Comparison of ENCODE assay signal across 18 cellular contexts in the genomic region with DNA sequence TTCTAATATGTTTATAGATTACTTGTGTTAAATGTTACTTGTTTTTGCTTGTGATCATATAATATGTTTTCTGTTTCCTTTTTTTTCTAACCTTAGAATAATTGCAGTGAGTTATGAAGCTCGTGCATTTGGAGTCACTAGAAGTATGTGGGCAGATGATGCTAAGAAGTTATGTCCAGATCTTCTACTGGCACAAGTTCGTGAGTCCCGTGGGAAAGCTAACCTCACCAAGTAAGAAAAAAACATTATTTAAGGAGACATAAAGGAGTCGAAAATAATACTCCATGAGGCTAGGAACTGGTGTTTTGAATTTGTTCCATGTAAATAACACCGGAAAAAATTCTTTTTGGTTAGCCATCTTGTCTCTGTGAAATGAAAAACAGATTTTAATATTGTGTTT. TPM values are rescaled to one million over a fixed set of nuclear protein-coding genes. Genes with fewer than 3 reads are reported as not detected.
DNase-seq lines count a peak whose midpoint lies in the region; ATAC-seq and TF ChIP-seq lines count a peak whose summit lies in the region.
"Had no signal": no experiment of that assay in that cellular context is flagged by ENCODE, and none has a peak within 500 bp of the region (broad histone marks: within the 10 kb centered on the region; RNA-seq: fewer than 3 reads in every experiment).

No MANE protein-coding gene starts in this region.

- H3K36me3 ChIP-seq in adipocyte (ENCODE audit: control insufficient read depth, insufficient read depth, low read length, severe bottlenecking) (peaks cover 43% of the 10 kb centered on the region), osteoblast (ENCODE audit: insufficient read depth, low read length) (peaks cover 51% of the 10 kb centered on the region), PC-9 (ENCODE audit: low read depth) (peaks cover 7% of the 10 kb centered on the region)

- H3K4me2 ChIP-seq in osteoblast (ENCODE audit: insufficient read depth, low read length): peak overlapping the region; percentile 1
- no peak overlapping the region for H3K4me2 ChIP-seq in PC-9
- H3K4me2 ChIP-seq: BLaER1 had no signal

- peak overlapping the region; percentile 73 for H3K27ac ChIP-seq in osteoblast (ENCODE audit: low read depth, low read length)
- no peak overlapping the region for H3K27ac ChIP-seq in PC-9
- H3K27ac ChIP-seq: BLaER1 had no signal

- TF ChIP-seq CTCF in osteoblast (IDR thresholded peaks at IDR 0.05; ENCODE audit: extremely low read depth, low read depth, low read length) (no peak), PC-9 (conservative IDR thresholded peaks at IDR 0.05) (no peak)

- BruUV-seq in PC-9 (replicated peaks; lab: Mats Ljungman, UMichigan): no TSS peak

- no peak for ATAC-seq in activated naive CD8-positive, alpha-beta T cell treated with anti-CD3 and anti-CD28 coated beads, Interleukin-2, amount 10 ng/mL, durations not matched to agents 7 days and 5 days (ENCODE audit: low read depth)

- H3F3A ChIP-seq in PC-9 (ENCODE audit: insufficient read depth, low read depth): no peaks in the 10 kb centered on the region

- H3K27ac Mint-ChIP-seq in activated naive CD8-positive, alpha-beta T cell treated with anti-CD3 and anti-CD28 coated beads, Interleukin-2, amount 10 ng/mL, durations not matched to agents 7 days and 5 days: peak overlapping the region; percentile 11
- H3K27ac Mint-ChIP-seq in activated naive CD8-positive, alpha-beta T cell treated with anti-CD3 and anti-CD28 coated beads for 36 hours: no peak overlapping the region
- H3K27ac Mint-ChIP-seq: H9 had no signal

- H3K9ac ChIP-seq in adipocyte (ENCODE audit: low read length): peak overlapping the region; percentile 42
- H3K9ac ChIP-seq: BLaER1 had no signal

- H3K4me3 ChIP-seq in adipocyte (ENCODE audit: low read length) (no peak overlapping the region), osteoblast (ENCODE audit: insufficient read depth, low read length) (no peak overlapping the region), PC-9 (no peak overlapping the region)
- H3K4me3 ChIP-seq: BLaER1 had no signal

- POLR2A ChIA-PET in activated naive CD8-positive, alpha-beta T cell treated with anti-CD3 and anti-CD28 coated beads, Interleukin-2, amount 10 ng/mL, durations not matched to agents 7 days and 5 days (lab: Charles Lee): interaction anchor here (0.9 to 1.1 kb wide), 2 partner anchors 10 to 47 kb away, joined by 3 read pairs; a partner anchor contains a TSS
- POLR2A ChIA-PET in PC-9 (lab: Charles Lee; ENCODE audit: unreplicated experiment): no interaction called here

- no peak for DNase-seq in activated naive CD8-positive, alpha-beta T cell treated with anti-CD3 and anti-CD28 coated beads, Interleukin-2, amount 10 ng/mL, durations not matched to agents 7 days and 5 days
- no peak for DNase-seq in activated naive CD8-positive, alpha-beta T cell treated with anti-CD3 and anti-CD28 coated beads for 36 hours
- DNase-seq in GM03348 (ENCODE audit: low spot score) (peak; percentile 23), adipocyte (ENCODE audit: low read depth) (no peak), osteoblast (ENCODE audit: insufficient read length, low spot score, missing footprints) (peak; percentile 75), kidney tubule cell (ENCODE audit: low spot score) (no peak), PC-9 (no peak), SIG-M5 treated with dmso at 0.1 percent for 504 hours (lab: John Stamatoyannopoulos, UW; ENCODE audit: unreplicated experiment) (no peak)
- DNase-seq: COR-L47, DMS153, H9, NCI-H1417 treated with DMSO at 0.1 percent for 48 hours, NCI-H2029, NCI-H2171 treated with DMSO at 0.1 percent for 48 hours, NCI-H510A, SIG-M5 had no signal

- H3K9me2 ChIP-seq in PC-9 (ENCODE audit: insufficient read depth): no peaks in the 10 kb centered on the region

- CTCF ChIA-PET in PC-9 (lab: Charles Lee): no interaction called here

- H3K27me3 Mint-ChIP-seq in activated naive CD8-positive, alpha-beta T cell treated with anti-CD3 and anti-CD28 coated beads, Interleukin-2, amount 10 ng/mL, durations not matched to agents 7 days and 5 days: no peaks in the 10 kb centered on the region
- H3K27me3 Mint-ChIP-seq in activated naive CD8-positive, alpha-beta T cell treated with anti-CD3 and anti-CD28 coated beads for 36 hours: no peaks in the 10 kb centered on the region

- H2AFZ ChIP-seq in osteoblast (ENCODE audit: low read length) (no peak overlapping the region), PC-9 (no peak overlapping the region)

- H3K27me3 ChIP-seq in adipocyte (replicated peaks; ENCODE audit: control insufficient read depth, insufficient read depth, low read length): no peaks in the 10 kb centered on the region
- no peaks in the 10 kb centered on the region for H3K27me3 ChIP-seq in osteoblast (ENCODE audit: insufficient read depth, low read length)
- H3K27me3 ChIP-seq in PC-9 (ENCODE audit: insufficient read depth, low read depth): no peaks in the 10 kb centered on the region
- H3K27me3 ChIP-seq: BLaER1 had no signal

- peaks cover 48% of the 10 kb centered on the region for H3K4me1 Mint-ChIP-seq in activated naive CD8-positive, alpha-beta T cell treated with anti-CD3 and anti-CD28 coated beads, Interleukin-2, amount 10 ng/mL, durations not matched to agents 7 days and 5 days
- peaks cover 27% of the 10 kb centered on the region for H3K4me1 Mint-ChIP-seq in activated naive CD8-positive, alpha-beta T cell treated with anti-CD3 and anti-CD28 coated beads for 36 hours

- H3K9me3 ChIP-seq in adipocyte (ENCODE audit: control insufficient read depth, low read length) (no peaks in the 10 kb centered on the region), osteoblast (ENCODE audit: low read depth, low read length) (no peaks in the 10 kb centered on the region), PC-9 (ENCODE audit: insufficient read depth, low read depth) (no peaks in the 10 kb centered on the region)

- peaks cover 45% of the 10 kb centered on the region for H3K36me3 Mint-ChIP-seq in activated naive CD8-positive, alpha-beta T cell treated with anti-CD3 and anti-CD28 coated beads, Interleukin-2, amount 10 ng/mL, durations not matched to agents 7 days and 5 days
- H3K36me3 Mint-ChIP-seq in activated naive CD8-positive, alpha-beta T cell treated with anti-CD3 and anti-CD28 coated beads for 36 hours: peaks cover 34% of the 10 kb centered on the region

- H4K20me1 ChIP-seq in osteoblast (ENCODE audit: insufficient read depth, low read length): peaks cover 4% of the 10 kb centered on the region
- no peaks in the 10 kb centered on the region for H4K20me1 ChIP-seq in PC-9 (ENCODE audit: insufficient read depth)

- no peak overlapping the region for H3K4me3 Mint-ChIP-seq in activated naive CD8-positive, alpha-beta T cell treated with anti-CD3 and anti-CD28 coated beads, Interleukin-2, amount 10 ng/mL, durations not matched to agents 7 days and 5 days
- no peak overlapping the region for H3K4me3 Mint-ChIP-seq in activated naive CD8-positive, alpha-beta T cell treated with anti-CD3 and anti-CD28 coated beads for 36 hours
- H3K4me3 Mint-ChIP-seq: H9 had no signal

- peaks cover 52% of the 10 kb centered on the region for H3K4me1 ChIP-seq in adipocyte (ENCODE audit: control insufficient read depth, insufficient read depth, low read length)
- peaks cover 40% of the 10 kb centered on the region for H3K4me1 ChIP-seq in osteoblast (ENCODE audit: insufficient read depth, low read length)
- peaks cover 10% of the 10 kb centered on the region; the same call in 1 of the 2 replicates for H3K4me1 ChIP-seq in PC-9 (replicated peaks; ENCODE audit: insufficient read depth)

- H3K79me2 ChIP-seq in osteoblast (ENCODE audit: insufficient read depth, low read length) (peaks cover 47% of the 10 kb centered on the region), PC-9 (ENCODE audit: low read depth) (peaks cover 17% of the 10 kb centered on the region)

- H3K9me3 Mint-ChIP-seq in activated naive CD8-positive, alpha-beta T cell treated with anti-CD3 and anti-CD28 coated beads, Interleukin-2, amount 10 ng/mL, durations not matched to agents 7 days and 5 days: no peaks in the 10 kb centered on the region
- no peaks in the 10 kb centered on the region for H3K9me3 Mint-ChIP-seq in activated naive CD8-positive, alpha-beta T cell treated with anti-CD3 and anti-CD28 coated beads for 36 hours
- H3K9me3 Mint-ChIP-seq: IgD-negative memory B cell had no signal

- intact Hi-C loops in PC-9 (cut with micrococcal nuclease; ENCODE audit: unreplicated experiment): no loop called here

RNA-seq across cellular contexts. Expression of a gene that starts 6.9 kb away (rescaled TPM):
- total RNA-seq in activated naive CD8-positive, alpha-beta T cell treated with anti-CD3 and anti-CD28 coated beads, Interleukin-2, amount 10 ng/mL, durations not matched to agents 7 days and 5 days: 10 to 100 TPM; 57.3 to 62.0 TPM
- total RNA-seq in activated naive CD8-positive, alpha-beta T cell treated with anti-CD3 and anti-CD28 coated beads for 36 hours: 10 to 100 TPM; 23.4 to 30.1 TPM
- total RNA-seq in osteoblast: 26.4 and 28.0 TPM in 2 replicates
- 21.0 and 39.3 TPM in 2 replicates for total RNA-seq in PC-9 (2021)

RNA-seq across cellular contexts. Expression of a gene that starts 7.1 kb away (rescaled TPM):
- total RNA-seq in activated naive CD8-positive, alpha-beta T cell treated with anti-CD3 and anti-CD28 coated beads, Interleukin-2, amount 10 ng/mL, durations not matched to agents 7 days and 5 days: 10 to 100 TPM; 46.1 to 47.0 TPM
- total RNA-seq in activated naive CD8-positive, alpha-beta T cell treated with anti-CD3 and anti-CD28 coated beads for 36 hours: 100 to 1,000 TPM; 119 to 121 TPM
- total RNA-seq in osteoblast: 33.9 and 66.2 TPM in 2 replicates
- total RNA-seq in PC-9 (2021): 36.1 and 42.4 TPM in 2 replicates

RNA-seq across cellular contexts. Expression of a gene that starts 46.2 kb away (rescaled TPM):
- total RNA-seq in activated naive CD8-positive, alpha-beta T cell treated with anti-CD3 and anti-CD28 coated beads, Interleukin-2, amount 10 ng/mL, durations not matched to agents 7 days and 5 days: 100 to 1,000 TPM; 107 to 115 TPM
- 10 to 100 TPM; 49.2 to 52.1 TPM for total RNA-seq in activated naive CD8-positive, alpha-beta T cell treated with anti-CD3 and anti-CD28 coated beads for 36 hours
- total RNA-seq in osteoblast (74.3 and 84.0 TPM in 2 replicates), PC-9 (2021) (70.8 and 89.4 TPM in 2 replicates)

RNA-seq across cellular contexts. Expression of a gene that starts 52.7 kb away (rescaled TPM):
- 10 to 100 TPM; 39.7 to 40.2 TPM for total RNA-seq in activated naive CD8-positive, alpha-beta T cell treated with anti-CD3 and anti-CD28 coated beads, Interleukin-2, amount 10 ng/mL, durations not matched to agents 7 days and 5 days
- total RNA-seq in activated naive CD8-positive, alpha-beta T cell treated with anti-CD3 and anti-CD28 coated beads for 36 hours: 10 to 100 TPM; 29.9 to 30.1 TPM
- total RNA-seq in osteoblast (18.6 and 30.4 TPM in 2 replicates), PC-9 (2021) (23.6 and 25.7 TPM in 2 replicates)

Comparison
In these comparisons a context has a peak if more than half of its experiments do, and no peak if none do; other contexts are left out.
1. DNase-seq: peak in GM03348 (single experiment) and osteoblast (single experiment); none in activated naive CD8-positive, alpha-beta T cell treated with anti-CD3 and anti-CD28 coated beads, Interleukin-2, amount 10 ng/mL, durations not matched to agents 7 days and 5 days (single experiment), activated naive CD8-positive, alpha-beta T cell treated with anti-CD3 and anti-CD28 coated beads for 36 hours (single experiment), adipocyte (single experiment), kidney tubule cell (single experiment), PC-9 (0 of 2) and SIG-M5 treated with dmso at 0.1 percent for 504 hours (single experiment).